In genomic region chr12:114479831-114480230, GRCh38 we compare ENCODE assay signal across 9 cellular contexts.
DNase-seq lines count a peak whose midpoint lies in the region; ATAC-seq lines count a peak whose summit lies in the region.
"Had no signal": no experiment of that assay in that cellular context is flagged by ENCODE, and none has a peak within 500 bp of the region (broad histone marks: within the 10 kb centered on the region; RNA-seq: fewer than 3 reads in every experiment).

No MANE protein-coding gene starts in this region.

- H2BK120ac ChIP-seq in mesenchymal stem cell (ENCODE audit: low read depth, low read length), result no peak overlapping the region

- DNase-seq in H7 (peak; percentile 54), mesenchymal stem cell (no peak), UCSD-AML1 (lab: John Stamatoyannopoulos, UW; ENCODE audit: unreplicated experiment) (no peak), NCI-H748 treated with DMSO at 0.1 percent for 48 hours (lab: John Stamatoyannopoulos, UW) (no peak), GOT3 (lab: John Stamatoyannopoulos, UW) (no peak)
- DNase-seq in effector memory CD8-positive, alpha-beta T cell, result no peak
- DNase-seq in activated effector memory CD4-positive, alpha-beta T cell treated with Interleukin-2 at 50 U/mL for 16 hours, result no peak
- DNase-seq: activated CD4-positive, alpha-beta T cell treated with anti-CD3 and anti-CD28 coated beads, Interleukin-2, amount 50 U/mL, for 48 hours had no signal

- WGBS in mesenchymal stem cell, result 1% methylated on average over 22 of the region's 22 CpGs

- no peaks in the 10 kb centered on the region for H3K36me3 Mint-ChIP-seq in effector memory CD8-positive, alpha-beta T cell (ENCODE audit: insufficient read depth)

- no peak overlapping the region for H3K4ac ChIP-seq in mesenchymal stem cell (ENCODE audit: low read depth in 1 of 2, low read length in 2 of 2)

- no peak overlapping the region for H2BK5ac ChIP-seq in mesenchymal stem cell (ENCODE audit: low read depth, low read length, poor library complexity, severe bottlenecking)

- H3K23ac ChIP-seq in mesenchymal stem cell (ENCODE audit: low read length in 2 of 2), result no peak overlapping the region

- H3K27ac ChIP-seq in ACC112 (ENCODE audit: low read depth, low read length), result no peak overlapping the region
- H3K27ac ChIP-seq in mesenchymal stem cell (ENCODE audit: low read length, poor library complexity, severe bottlenecking), result no peak overlapping the region

- peaks cover 4 to 7% of the 10 kb centered on the region in 2 donors for H3K9me3 Mint-ChIP-seq in effector memory CD8-positive, alpha-beta T cell

- H4K8ac ChIP-seq in mesenchymal stem cell (ENCODE audit: low read length), result no peak overlapping the region

- no peak overlapping the region for H4K91ac ChIP-seq in mesenchymal stem cell (ENCODE audit: low read length)

- no peak overlapping the region for H2BK15ac ChIP-seq in mesenchymal stem cell (ENCODE audit: low read depth, poor library complexity, severe bottlenecking)

- ATAC-seq in effector memory CD8-positive, alpha-beta T cell (replicated peaks), result no peak

- H3K27me3 ChIP-seq in ACC112 (ENCODE audit: insufficient read depth, low read length) (peaks cover 64% of the 10 kb centered on the region), H7 (ENCODE audit: control insufficient read depth, insufficient read depth, low read length) (peaks cover 69% of the 10 kb centered on the region), mesenchymal stem cell (ENCODE audit: control insufficient read depth in 1 of 2, insufficient read depth in 1 of 2, low read length in 2 of 2) (peaks cover 45 to 67% of the 10 kb centered on the region in 2 experiments)

- H3K9ac ChIP-seq in mesenchymal stem cell (ENCODE audit: low read length), result peak overlapping the region; percentile 76

- H3K4me3 ChIP-seq in ACC112 (ENCODE audit: low read depth, low read length) (peak overlapping the region; percentile 71), H7 (ENCODE audit: insufficient read depth, low read depth, low read length) (peak overlapping the region; percentile 27; the same call in 1 of the 2 replicates), mesenchymal stem cell (ENCODE audit: insufficient read depth in 1 of 2, low read depth in 1 of 2, low read length in 2 of 2) (peak overlapping the region in 1 of 2 experiments; percentile 86)

- H3K36me3 ChIP-seq in ACC112 (ENCODE audit: insufficient read depth, low read length) (no peaks in the 10 kb centered on the region), H7 (replicated peaks; ENCODE audit: control insufficient read depth, insufficient read depth, low read length) (no peaks in the 10 kb centered on the region), mesenchymal stem cell (ENCODE audit: control insufficient read depth in 1 of 2, insufficient read depth in 2 of 2, low read depth in 1 of 2, low read length in 2 of 2) (no peaks in the 10 kb centered on the region)

- no peaks in the 10 kb centered on the region for H3K79me2 ChIP-seq in ACC112 (ENCODE audit: control insufficient read depth, insufficient read depth, low read length, unreplicated experiment)

- H3K79me1 ChIP-seq in mesenchymal stem cell (replicated peaks; ENCODE audit: low read length, poor library complexity, severe bottlenecking), result no peaks in the 10 kb centered on the region

- H3K18ac ChIP-seq in mesenchymal stem cell (ENCODE audit: low read depth in 1 of 2, low read length in 2 of 2), result no peak overlapping the region

- no peak overlapping the region for H3K14ac ChIP-seq in mesenchymal stem cell (ENCODE audit: low read length in 2 of 2)

- H2AFZ ChIP-seq in ACC112 (ENCODE audit: low read length, unreplicated experiment) (no peak overlapping the region), mesenchymal stem cell (ENCODE audit: low read depth, low read length) (no peak overlapping the region)

- H2AK5ac ChIP-seq in mesenchymal stem cell (ENCODE audit: low read length, severe bottlenecking), result no peak overlapping the region

- no peaks in the 10 kb centered on the region for H3K9me3 ChIP-seq in mesenchymal stem cell (ENCODE audit: control insufficient read depth, low read length)

- no peak overlapping the region for H2BK12ac ChIP-seq in mesenchymal stem cell (ENCODE audit: low read length in 2 of 2)

- H3K4me3 Mint-ChIP-seq in effector memory CD8-positive, alpha-beta T cell, result peak overlapping the region; percentile 20 to 51

- no peak overlapping the region for H3K27ac Mint-ChIP-seq in effector memory CD8-positive, alpha-beta T cell

- peak overlapping the region; percentile 26 for H3K4me2 ChIP-seq in mesenchymal stem cell (ENCODE audit: low read length, poor library complexity, severe bottlenecking)

- H3K27me3 Mint-ChIP-seq in effector memory CD8-positive, alpha-beta T cell, result peaks cover 53 to 65% of the 10 kb centered on the region in 2 donors

- peaks cover 4% of the 10 kb centered on the region for H3K4me1 ChIP-seq in ACC112 (ENCODE audit: control insufficient read depth, insufficient read depth, low read length, unreplicated experiment)
- peaks cover 2% of the 10 kb centered on the region for H3K4me1 ChIP-seq in mesenchymal stem cell (ENCODE audit: control insufficient read depth, insufficient read depth, low read depth, low read length)

- H3K4me1 Mint-ChIP-seq in effector memory CD8-positive, alpha-beta T cell (ENCODE audit: low read depth in 2 of 2), result no peaks in the 10 kb centered on the region
